ENCODE assay signal across 9 cellular contexts in genomic region chr21:17513214-17514123, GRCh38. TPM values are rescaled to one million over a fixed set of nuclear protein-coding genes. Genes with fewer than 3 reads are reported as not detected.
A peak's percentile ranks its signal among the peaks of the same experiment; 100 is the strongest.
DNase-seq lines count a peak whose midpoint lies in the region; ATAC-seq and TF ChIP-seq lines count a peak whose summit lies in the region.
"Had no signal": no experiment of that assay in that cellular context is flagged by ENCODE, and none has a peak within 500 bp of the region (broad histone marks: within the 10 kb centered on the region; RNA-seq: fewer than 3 reads in every experiment).

No MANE protein-coding gene starts in this region.

- 1 to 3% (median 1%) methylated on average over 18 to 69 of the region's 69 CpGs for WGBS in adrenal gland, 4 donors
- WGBS in prostate gland = under 1% methylated on average over 57 of the region's 69 CpGs

- H3K36me3 ChIP-seq in Panc1 (ENCODE audit: control insufficient read depth, insufficient read depth, low read length) = no peaks in the 10 kb centered on the region; the same call in 1 of the 2 replicates
- H3K36me3 ChIP-seq in adrenal gland (replicated peaks in 1 of 2) = no peaks in the 10 kb centered on the region
- H3K36me3 ChIP-seq in right atrium auricular region = no peaks in the 10 kb centered on the region
- H3K36me3 ChIP-seq in prostate gland = no peaks in the 10 kb centered on the region

- CTCF ChIA-PET in Panc1 (lab: Charles Lee) = no interaction called here

- in situ Hi-C loops in Panc1 (cut with HindIII; ENCODE audit: low pct_unique_long_range_greater_than_20kb, low sequenced_read_pairs) = no loop called here

- TF ChIP-seq CTCF in Panc1 (IDR thresholded peaks at IDR 0.05) = peak; percentile 24; the same call in 1 of the 2 replicates
- TF ChIP-seq CTCF in adrenal gland (IDR thresholded peaks at IDR 0.05) = no peak
- TF ChIP-seq CTCF in right atrium auricular region (IDR thresholded peaks at IDR 0.05) = no peak
- TF ChIP-seq CTCF in prostate gland (IDR thresholded peaks at IDR 0.05) = peak in 1 of 4 experiments; percentile 3

- intact Hi-C loops in Panc1 (cut with micrococcal nuclease; ENCODE audit: unreplicated experiment) (loop anchor here (5.0 kb wide), 1 partner anchor 126 kb away; no protein-coding TSS in a partner anchor), adrenal gland (cut with DNase I) (no loop called here), prostate gland (cut with DNase I) (no loop called here)

- H3K27me3 ChIP-seq in Panc1 (ENCODE audit: control insufficient read depth, insufficient read depth, low read length) (no peaks in the 10 kb centered on the region), adrenal gland (no peaks in the 10 kb centered on the region), right atrium auricular region (no peaks in the 10 kb centered on the region), prostate gland (replicated peaks; ENCODE audit: insufficient read depth) (no peaks in the 10 kb centered on the region)

- H3K27ac ChIP-seq in Panc1 (ENCODE audit: low read length) = peak overlapping the region; percentile 77
- H3K27ac ChIP-seq in adrenal gland = peak overlapping the region in 4 of 5 donors; percentile 27 to 83 (median 56)
- H3K27ac ChIP-seq in right atrium auricular region = peak overlapping the region; percentile 88 to 92
- peak overlapping the region; percentile 84 for H3K27ac ChIP-seq in prostate gland

- H3K4me3 ChIP-seq in Panc1 (ENCODE audit: low read depth in 2 of 2, low read length in 2 of 2) (peak overlapping the region; percentile 67 to 85), adrenal gland (peak overlapping the region; percentile 29 to 90 (median 70)), right atrium auricular region (peak overlapping the region; percentile 58 to 76), prostate gland (peak overlapping the region; percentile 71 to 77)

- H3K4me1 ChIP-seq in Panc1 (ENCODE audit: control insufficient read depth, insufficient read depth, low read length) (peaks cover 4% of the 10 kb centered on the region; the same call in 1 of the 2 replicates), adrenal gland (replicated peaks in 1 of 2) (peaks cover 10 to 16% of the 10 kb centered on the region in 2 donors), right atrium auricular region (peaks cover 0 to 19% of the 10 kb centered on the region in 2 donors), prostate gland (replicated peaks) (no peaks in the 10 kb centered on the region)

- ATAC-seq in HG03066 (IDR thresholded peaks at IDR 0.05; ENCODE audit: low read depth, unreplicated experiment) (peak; percentile 31), Panc1 (peak; percentile 55)

- no TSS peak for BruUV-seq in Panc1 (replicated peaks; lab: Mats Ljungman, UMichigan)

- peak; percentile 64 for DNase-seq in NCI-H146 (lab: John Stamatoyannopoulos, UW)
- DNase-seq in NCI-H146 treated with DMSO at 0.1 percent for 48 hours (lab: John Stamatoyannopoulos, UW; ENCODE audit: unreplicated experiment) = no peak
- DNase-seq in Panc1 (ENCODE audit: low read depth, low spot score) = no peak
- peak; percentile 36 to 64 (median 45) for DNase-seq in adrenal gland
- DNase-seq in right atrium auricular region (ENCODE audit: low spot score) = no peak
- peak; percentile 36 for DNase-seq in prostate gland (ENCODE audit: low spot score)
- no peak for DNase-seq in CD1c-positive myeloid dendritic cell (ENCODE audit: extremely low spot score)
- DNase-seq: DND-41 had no signal

- TF ChIP-seq POLR2A in adrenal gland (IDR thresholded peaks at IDR 0.05) (peak in 1 of 2 donors; percentile 36), prostate gland (IDR thresholded peaks at IDR 0.05) (no peak)

- POLR2A ChIA-PET in Panc1 (lab: Charles Lee) = no interaction called here

- H3K9me3 ChIP-seq in Panc1 (ENCODE audit: control insufficient read depth, insufficient read depth, low read depth, low read length) = no peaks in the 10 kb centered on the region
- no peaks in the 10 kb centered on the region for H3K9me3 ChIP-seq in adrenal gland (replicated peaks in 1 of 3)
- no peaks in the 10 kb centered on the region for H3K9me3 ChIP-seq in right atrium auricular region
- no peaks in the 10 kb centered on the region for H3K9me3 ChIP-seq in prostate gland

RNA-seq across cellular contexts. Expression of gene CXADR, which starts 0.6 kb away (rescaled TPM):
- 24.7 TPM for total RNA-seq in Panc1 (2021; ENCODE audit: unreplicated experiment)
- 12.0 TPM for polyA plus RNA-seq in Panc1 (2012; ENCODE audit: insufficient read length)
- total RNA-seq in adrenal gland = 10 to 100 TPM in 5 of 8 donors, 1 to 10 TPM in 3; 3.1 to 25.2 (median 11.5) TPM
- 10 to 100 TPM in 1 of 3 donors, 1 to 10 TPM in 2; 1.5 to 12.1 (median 2.3) TPM for polyA plus RNA-seq in adrenal gland
- 10 to 100 TPM; 25.8 to 28.8 TPM for total RNA-seq in right atrium auricular region
- total RNA-seq in prostate gland = 100 to 1,000 TPM in 1 of 2 donors, 10 to 100 TPM in 1; 93.0 to 127 TPM

Comparison
In these comparisons a context has a peak if more than half of its experiments do, and no peak if none do; other contexts are left out.
1. DNase-seq: peak in NCI-H146 (single experiment), adrenal gland (7 of 7) and prostate gland (single experiment); none in NCI-H146 treated with DMSO at 0.1 percent for 48 hours (single experiment), Panc1 (single experiment), right atrium auricular region (single experiment) and CD1c-positive myeloid dendritic cell (single experiment).
2. Peak in every context shown above with its lines, with median percentiles within 50 percentile points of each other: H3K27ac ChIP-seq and H3K4me3 ChIP-seq.